8 cellular contexts compared by ENCODE assay signal in genomic region chr16:11916524-11917285, GRCh38. TPM values are rescaled to one million over a fixed set of nuclear protein-coding genes. Genes with fewer than 3 reads are reported as not detected.
DNase-seq lines count a peak whose midpoint lies in the region; ATAC-seq and TF ChIP-seq lines count a peak whose summit lies in the region.

No MANE protein-coding gene starts in this region.

- no peak overlapping the region for H3K27ac ChIP-seq in H9 (ENCODE audit: insufficient read length, low read depth, low read length)

- peaks cover 29% of the 10 kb centered on the region for H3K79me2 ChIP-seq in H9 (ENCODE audit: insufficient read depth, low read length)

- H3K9ac ChIP-seq in H9 (ENCODE audit: extremely low read depth, insufficient read length, low read length) = no peak overlapping the region

- peaks cover 3% of the 10 kb centered on the region; the same call in 1 of the 2 replicates for H3K4me1 ChIP-seq in H9 (ENCODE audit: insufficient read depth, low read length)

- no peak overlapping the region for H3K56ac ChIP-seq in H9 (ENCODE audit: insufficient read length, low read depth, low read length)

- peaks cover 5% of the 10 kb centered on the region; the same call in 1 of the 2 replicates for H3K27me3 Mint-ChIP-seq in H9 (ENCODE audit: low read depth)

- no peaks in the 10 kb centered on the region for H4K20me1 ChIP-seq in H9 (ENCODE audit: control insufficient read depth, insufficient read depth, insufficient read length)

- H4K5ac ChIP-seq in H9 (ENCODE audit: insufficient read length, low read depth, low read length) = no peak overlapping the region

- H3K4me3 Mint-ChIP-seq in H9 = peak overlapping the region; percentile 86 to 88

- no peak overlapping the region for H2BK15ac ChIP-seq in H9 (ENCODE audit: low read depth, low read length)

- no peak overlapping the region for H3K23ac ChIP-seq in H9 (ENCODE audit: insufficient read length, low read depth, low read length)

- no peaks in the 10 kb centered on the region for H3K79me1 ChIP-seq in H9 (ENCODE audit: insufficient read depth, low read depth, low read length, poor library complexity, severe bottlenecking)

- H3K9me3 Mint-ChIP-seq in H9 = peaks cover 0 to 3% of the 10 kb centered on the region in 2 experiments; a peak in 1 of 5 replicates

- in situ Hi-C loops in ACHN (cut with HindIII; ENCODE audit: low pct_ligation_motif_present, low pct_unique_long_range_greater_than_20kb, low sequenced_read_pairs) = no loop called here

- no peak for ATAC-seq in GM19463 (IDR thresholded peaks at IDR 0.05; ENCODE audit: unreplicated experiment)

- peak; percentile 84 for DNase-seq in ACHN
- DNase-seq in H9 = no peak
- DNase-seq in T1000 (lab: John Stamatoyannopoulos, UW) = peak; percentile 59
- peak; percentile 79 for DNase-seq in fibroblast of mammary gland (ENCODE audit: low read depth)
- DNase-seq in pons (ENCODE audit: low spot score) = peak; percentile 13
- DNase-seq in NCI-H345 (lab: John Stamatoyannopoulos, UW) = no peak
- no peak for DNase-seq in COR-L47 (lab: John Stamatoyannopoulos, UW)

- H2AK5ac ChIP-seq in H9 (ENCODE audit: insufficient read length, low read length) = no peak overlapping the region

- no peaks in the 10 kb centered on the region for H3K27me3 ChIP-seq in H9 (ENCODE audit: insufficient read depth, low read length)

- H2AFZ ChIP-seq in H9 (ENCODE audit: low read length) = no peak overlapping the region

- H2BK120ac ChIP-seq in H9 (ENCODE audit: low read depth, low read length, poor library complexity, severe bottlenecking) = no peak overlapping the region

- peaks cover 4 to 10% (median 10%) of the 10 kb centered on the region in 3 experiments; a peak in 4 of 7 replicates for H3K36me3 Mint-ChIP-seq in H9 (ENCODE audit: insufficient read depth in 1 of 3, low read depth in 3 of 3)

- no peak overlapping the region for H4K8ac ChIP-seq in H9 (replicated peaks; ENCODE audit: insufficient read length, low read depth, low read length)

- H3K23me2 ChIP-seq in H9 (ENCODE audit: insufficient read length, low read depth, low read length, poor library complexity, severe bottlenecking) = no peaks in the 10 kb centered on the region

- TF ChIP-seq CTCF in H9 (conservative IDR thresholded peaks at IDR 0.05) (no peak), fibroblast of mammary gland (conservative IDR thresholded peaks at IDR 0.05; ENCODE audit: control insufficient read depth, insufficient read depth, low read depth, low read length) (peak; percentile 1)

- no peak overlapping the region for H4K91ac ChIP-seq in H9 (ENCODE audit: insufficient read length, low read depth, low read length)

- peak overlapping the region; percentile 78 for H3K4me3 ChIP-seq in fibroblast of mammary gland (ENCODE audit: control insufficient read depth, low read depth, low read length)

- no peaks in the 10 kb centered on the region for H3K9me3 ChIP-seq in H9 (ENCODE audit: control insufficient read depth, low read depth, low read length)

- no peak overlapping the region for H2BK12ac ChIP-seq in H9 (ENCODE audit: insufficient read length, low read depth, low read length)

- H3T11ph ChIP-seq in H9 (ENCODE audit: low read length) = no peak overlapping the region

- H2BK5ac ChIP-seq in H9 (ENCODE audit: insufficient read length, low read length) = no peak overlapping the region

- WGBS in H9 (ENCODE audit: extremely low coverage, insufficient read length, low lambda C conversion rate) = no CpG with 5 or more reads among the region's 13 CpGs

- peak overlapping the region in 2 of 3 experiments; percentile 11 to 26; a peak in 2 of 7 replicates for H3K27ac Mint-ChIP-seq in H9

- no peak overlapping the region for H2BK20ac ChIP-seq in H9 (ENCODE audit: low read depth, low read length, poor library complexity, severe bottlenecking)

- no peak overlapping the region for H3K18ac ChIP-seq in H9 (ENCODE audit: insufficient read length, low read depth, low read length)

- H3K14ac ChIP-seq in H9 (ENCODE audit: insufficient read depth, low read length) = no peak overlapping the region

- peak overlapping the region; percentile 61 for H3K4me2 ChIP-seq in H9 (ENCODE audit: insufficient read depth, insufficient read length, low read length)

- peaks cover 24 to 25% of the 10 kb centered on the region in 2 experiments for H3K4me1 Mint-ChIP-seq in H9

- no peak overlapping the region for H3K4ac ChIP-seq in H9 (ENCODE audit: low read depth, low read length)

RNA-seq across cellular contexts. Expression of gene GSPT1, which starts 0.9 kb away (rescaled TPM):
- 173 and 179 TPM in 2 replicates for total RNA-seq in H9 (2021)

RNA-seq across cellular contexts. Expression of gene NPIPB2, which starts 25.1 kb away (rescaled TPM):
- 5.7 and 12.5 TPM in 2 replicates for total RNA-seq in H9 (2021)

RNA-seq across cellular contexts. Expression of gene TNFRSF17, which starts 48.3 kb away (rescaled TPM):
- not detected in 2 replicates for total RNA-seq in H9 (2021)

RNA-seq across cellular contexts. Expression of gene SNX29, which starts 59.8 kb away (rescaled TPM):
- 8.0 and 8.6 TPM in 2 replicates for total RNA-seq in H9 (2021)

Comparison
In these comparisons a context has a peak if more than half of its experiments do, and no peak if none do; other contexts are left out.
1. DNase-seq: peak in ACHN (single experiment), T1000 (single experiment), fibroblast of mammary gland (single experiment) and pons (single experiment); none in H9 (single experiment), NCI-H345 (single experiment) and COR-L47 (single experiment).